10 cellular contexts compared by ENCODE assay signal in the genomic region with DNA sequence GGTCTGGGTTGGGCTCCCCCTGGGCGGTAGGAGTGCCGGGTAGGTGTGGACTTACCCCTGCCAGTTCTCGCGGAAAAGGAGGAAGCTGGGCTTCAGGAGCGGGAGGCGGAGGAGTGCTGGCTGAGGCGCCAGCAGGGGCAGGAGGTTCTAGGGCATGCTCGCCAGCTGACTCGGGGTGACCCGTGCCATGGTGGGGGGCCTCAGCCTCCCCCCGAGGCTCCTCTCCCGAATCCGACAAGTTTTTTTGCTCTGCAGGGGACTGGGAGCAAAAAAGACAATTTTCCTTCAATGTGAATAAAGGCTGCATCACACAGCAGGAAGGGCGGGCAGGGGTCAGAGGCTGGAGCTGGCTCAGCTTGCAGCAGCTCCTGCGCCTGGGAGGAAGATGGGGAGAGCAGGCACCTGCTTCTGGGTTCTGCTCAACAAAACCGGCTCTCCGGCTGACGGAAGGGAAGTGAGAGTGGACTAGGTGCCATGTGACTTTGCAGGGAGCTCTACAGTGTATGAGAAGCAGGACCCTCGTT. TPM values are rescaled to one million over a fixed set of nuclear protein-coding genes. Genes with fewer than 3 reads are reported as not detected.
DNase-seq lines count a peak whose midpoint lies in the region; ATAC-seq and TF ChIP-seq lines count a peak whose summit lies in the region.
"Had no signal": no experiment of that assay in that cellular context is flagged by ENCODE, and none has a peak within 500 bp of the region (broad histone marks: within the 10 kb centered on the region; RNA-seq: fewer than 3 reads in every experiment).

No MANE protein-coding gene starts in this region.

- H2AFZ ChIP-seq in GM23248: no peak overlapping the region

- H3K27me3 Mint-ChIP-seq in activated naive CD8-positive, alpha-beta T cell treated with anti-CD3 and anti-CD28 coated beads, Interleukin-2, amount 10 ng/mL, durations not matched to agents 7 days and 5 days: no peaks in the 10 kb centered on the region

- H3K4me3 ChIP-seq in upper lobe of right lung: no peak overlapping the region
- H3K4me3 ChIP-seq in GM23248: no peak overlapping the region

- peaks cover 61% of the 10 kb centered on the region for H3F3A ChIP-seq in GM23248 (ENCODE audit: insufficient read depth)

- no peak overlapping the region for H3K27ac ChIP-seq in upper lobe of right lung
- no peak overlapping the region for H3K27ac ChIP-seq in GM23248

- H3K4me1 ChIP-seq in upper lobe of right lung: peaks cover 91% of the 10 kb centered on the region
- peaks cover 46% of the 10 kb centered on the region for H3K4me1 ChIP-seq in GM23248 (ENCODE audit: insufficient read depth)

- no peak overlapping the region for H3K4me3 Mint-ChIP-seq in activated naive CD8-positive, alpha-beta T cell treated with anti-CD3 and anti-CD28 coated beads, Interleukin-2, amount 10 ng/mL, durations not matched to agents 7 days and 5 days

- POLR2A ChIA-PET in activated naive CD8-positive, alpha-beta T cell treated with anti-CD3 and anti-CD28 coated beads, Interleukin-2, amount 10 ng/mL, durations not matched to agents 7 days and 5 days (lab: Charles Lee): interaction anchor here (1.4 kb wide), 1 partner anchor 9 kb away, joined by 4 read pairs; no protein-coding TSS in a partner anchor

- intact Hi-C loops in Right ventricle myocardium superior (cut with DNase I) (no loop called here), cardiac septum (cut with DNase I) (no loop called here), upper lobe of right lung (cut with DNase I) (no loop called here)

- 89 to 90% methylated on average over 19 of the region's 19 CpGs for WGBS in GM23248 (ENCODE audit: low coverage in 1 of 2, low lambda C conversion rate in 2 of 2, missing lambda C conversion rate in 2 of 2), 2 experiments

- H3K79me2 ChIP-seq in GM23248 (ENCODE audit: insufficient read depth): peaks cover 100% of the 10 kb centered on the region

- peaks cover 15% of the 10 kb centered on the region for H3K36me3 Mint-ChIP-seq in activated naive CD8-positive, alpha-beta T cell treated with anti-CD3 and anti-CD28 coated beads, Interleukin-2, amount 10 ng/mL, durations not matched to agents 7 days and 5 days

- H3K9me3 ChIP-seq in upper lobe of right lung (no peaks in the 10 kb centered on the region), GM23248 (ENCODE audit: low read depth) (no peaks in the 10 kb centered on the region)

- peak; percentile 10 for ATAC-seq in Right ventricle myocardium superior (ENCODE audit: poor library complexity)
- ATAC-seq in activated naive CD8-positive, alpha-beta T cell treated with anti-CD3 and anti-CD28 coated beads, Interleukin-2, amount 10 ng/mL, durations not matched to agents 7 days and 5 days (ENCODE audit: low read depth): no peak
- peak; percentile 37 for ATAC-seq in upper lobe of right lung
- no peak for ATAC-seq in HG02571 (IDR thresholded peaks at IDR 0.05; ENCODE audit: unreplicated experiment)
- no peak for ATAC-seq in GM21360 (IDR thresholded peaks at IDR 0.05; ENCODE audit: unreplicated experiment)

- in situ Hi-C loops in GM23248 (cut with MboI): no loop called here

- DNase-seq in Right ventricle myocardium superior (no peak), cardiac septum (ENCODE audit: low spot score) (no peak), lung microvascular endothelial cell (ENCODE audit: low read depth in 2 of 2) (peak; percentile 19 to 38), upper lobe of right lung (peak; percentile 75), GM23248 (no peak)
- no peak for DNase-seq in activated naive CD8-positive, alpha-beta T cell treated with anti-CD3 and anti-CD28 coated beads, Interleukin-2, amount 10 ng/mL, durations not matched to agents 7 days and 5 days
- DNase-seq: DND-41; stimulated activated CD4-positive, alpha-beta T cell treated with anti-CD3 and anti-CD28 coated beads, Interleukin-4, amount 100 ng/mL, for 24 hours had no signal

- H3K27me3 ChIP-seq in upper lobe of right lung: no peaks in the 10 kb centered on the region
- no peaks in the 10 kb centered on the region for H3K27me3 ChIP-seq in GM23248 (replicated peaks; ENCODE audit: insufficient read depth)

- H3K36me3 ChIP-seq in upper lobe of right lung (no peaks in the 10 kb centered on the region), GM23248 (ENCODE audit: low read depth) (0 out of 2 replicates have a peak, but pooled peaks cover 3% of the 10 kb centered on the region)

- peaks cover 75% of the 10 kb centered on the region for H3K4me1 Mint-ChIP-seq in activated naive CD8-positive, alpha-beta T cell treated with anti-CD3 and anti-CD28 coated beads, Interleukin-2, amount 10 ng/mL, durations not matched to agents 7 days and 5 days

- no peak overlapping the region for H3K4me2 ChIP-seq in GM23248 (ENCODE audit: unreplicated experiment)

- no peak for TF ChIP-seq CTCF in upper lobe of right lung (IDR thresholded peaks at IDR 0.05)

- H3K27ac Mint-ChIP-seq in activated naive CD8-positive, alpha-beta T cell treated with anti-CD3 and anti-CD28 coated beads, Interleukin-2, amount 10 ng/mL, durations not matched to agents 7 days and 5 days: peak overlapping the region; percentile 61

- no peaks in the 10 kb centered on the region for H3K9me2 ChIP-seq in GM23248 (ENCODE audit: insufficient read depth)

- no peaks in the 10 kb centered on the region for H4K20me1 ChIP-seq in GM23248 (ENCODE audit: insufficient read depth)

- no peaks in the 10 kb centered on the region for H3K9me3 Mint-ChIP-seq in activated naive CD8-positive, alpha-beta T cell treated with anti-CD3 and anti-CD28 coated beads, Interleukin-2, amount 10 ng/mL, durations not matched to agents 7 days and 5 days

- H3K9ac ChIP-seq in GM23248: no peak overlapping the region

RNA-seq across cellular contexts. Expression of gene RANBP3, which starts 26.5 kb away (rescaled TPM):
- total RNA-seq in Right ventricle myocardium superior (57.4 TPM), cardiac septum (49.0 TPM), lung microvascular endothelial cell (18.5 and 25.4 TPM in 2 replicates), upper lobe of right lung (65.5 TPM)
- total RNA-seq in activated naive CD8-positive, alpha-beta T cell treated with anti-CD3 and anti-CD28 coated beads, Interleukin-2, amount 10 ng/mL, durations not matched to agents 7 days and 5 days: 100 to 1,000 TPM; 104 to 108 TPM
- 41.8 and 53.5 TPM in 2 replicates for total RNA-seq in GM23248 (2014; rRNA removed; shearing (Covaris generic))
- 50.0 and 51.7 TPM in 2 replicates for polyA plus RNA-seq in GM23248 (2016; fragmentation: Nextera tagmentation; extraction: Ambion mirVana)

RNA-seq across cellular contexts. Expression of gene CAPS, which starts 37.3 kb away (rescaled TPM):
- 3.4 TPM for total RNA-seq in Right ventricle myocardium superior
- total RNA-seq in cardiac septum: 2.7 TPM
- total RNA-seq in activated naive CD8-positive, alpha-beta T cell treated with anti-CD3 and anti-CD28 coated beads, Interleukin-2, amount 10 ng/mL, durations not matched to agents 7 days and 5 days: 10 to 100 TPM; 25.0 to 28.8 TPM
- total RNA-seq in lung microvascular endothelial cell: 2.4 and 4.6 TPM in 2 replicates
- total RNA-seq in upper lobe of right lung: 12.5 TPM
- total RNA-seq in GM23248 (2014; rRNA removed; shearing (Covaris generic)): 5.1 and 16.1 TPM in 2 replicates
- 6.7 and 7.0 TPM in 2 replicates for polyA plus RNA-seq in GM23248 (2016; fragmentation: Nextera tagmentation; extraction: Ambion mirVana)

RNA-seq across cellular contexts. Expression of gene VMAC, which starts 46.7 kb away (rescaled TPM):
- total RNA-seq in Right ventricle myocardium superior: 2.1 TPM
- 2.4 TPM for total RNA-seq in cardiac septum
- 10 to 100 TPM; 15.6 to 17.5 TPM for total RNA-seq in activated naive CD8-positive, alpha-beta T cell treated with anti-CD3 and anti-CD28 coated beads, Interleukin-2, amount 10 ng/mL, durations not matched to agents 7 days and 5 days
- total RNA-seq in lung microvascular endothelial cell: 3.9 and 7.7 TPM in 2 replicates
- total RNA-seq in upper lobe of right lung: 6.8 TPM
- 3.8 and 4.4 TPM in 2 replicates for total RNA-seq in GM23248 (2014; rRNA removed; shearing (Covaris generic))
- polyA plus RNA-seq in GM23248 (2016; fragmentation: Nextera tagmentation; extraction: Ambion mirVana): 1.8 and 2.1 TPM in 2 replicates

RNA-seq across cellular contexts. Expression of gene NDUFA11, which starts 47.8 kb away (rescaled TPM):
- total RNA-seq in Right ventricle myocardium superior: 606 TPM
- total RNA-seq in cardiac septum: 414 TPM
- 100 to 1,000 TPM; 187 to 193 TPM for total RNA-seq in activated naive CD8-positive, alpha-beta T cell treated with anti-CD3 and anti-CD28 coated beads, Interleukin-2, amount 10 ng/mL, durations not matched to agents 7 days and 5 days
- 219 and 282 TPM in 2 replicates for total RNA-seq in lung microvascular endothelial cell
- total RNA-seq in upper lobe of right lung: 134 TPM
- 215 and 231 TPM in 2 replicates for total RNA-seq in GM23248 (2014; rRNA removed; shearing (Covaris generic))
- polyA plus RNA-seq in GM23248 (2016; fragmentation: Nextera tagmentation; extraction: Ambion mirVana): 585 and 588 TPM in 2 replicates

Comparison
In these comparisons a context has a peak if more than half of its experiments do, and no peak if none do; other contexts are left out.
1. ATAC-seq: peak in Right ventricle myocardium superior (single experiment) and upper lobe of right lung (single experiment); none in activated naive CD8-positive, alpha-beta T cell treated with anti-CD3 and anti-CD28 coated beads, Interleukin-2, amount 10 ng/mL, durations not matched to agents 7 days and 5 days (single experiment), HG02571 (single experiment) and GM21360 (single experiment).
2. DNase-seq: peak in lung microvascular endothelial cell (2 of 2) and upper lobe of right lung (single experiment); none in Right ventricle myocardium superior (single experiment), cardiac septum (single experiment), activated naive CD8-positive, alpha-beta T cell treated with anti-CD3 and anti-CD28 coated beads, Interleukin-2, amount 10 ng/mL, durations not matched to agents 7 days and 5 days (single experiment) and GM23248 (single experiment).